8 cellular contexts compared by ENCODE assay signal in the genomic region with DNA sequence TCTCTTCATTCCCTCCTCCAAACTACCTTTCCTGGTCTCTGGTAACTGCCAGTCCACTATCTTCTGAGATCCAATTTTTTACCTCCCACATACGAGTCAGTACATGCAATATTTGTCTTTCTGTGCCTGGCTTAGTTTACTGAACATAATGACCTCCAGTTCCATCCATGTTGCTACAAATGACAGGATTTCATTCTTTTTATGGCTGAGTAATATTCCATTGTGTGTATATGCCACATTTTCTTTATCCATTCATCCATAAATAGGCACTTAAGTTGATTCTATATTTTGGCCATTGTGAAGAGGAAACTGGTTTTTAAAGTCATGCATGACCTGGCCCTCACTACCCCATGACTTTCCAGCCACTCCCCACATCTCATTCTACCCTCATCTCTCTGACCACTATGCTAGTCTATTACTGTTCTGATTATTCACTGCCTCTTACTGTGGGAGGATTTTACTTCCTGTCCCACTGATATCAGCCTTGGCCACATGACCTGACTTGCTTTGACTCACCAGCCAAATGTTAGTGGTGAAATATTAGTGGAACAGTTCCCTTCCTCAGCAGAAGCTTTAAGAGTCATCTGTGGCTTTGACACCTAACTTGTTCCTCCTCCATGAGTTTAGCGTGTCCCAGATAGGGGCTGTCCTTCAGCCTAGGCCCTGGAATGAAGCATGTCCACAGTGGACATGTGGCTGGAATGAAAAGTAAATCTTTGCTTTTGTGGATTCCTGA. TPM values are rescaled to one million over a fixed set of nuclear protein-coding genes. Genes with fewer than 3 reads are reported as not detected.
DNase-seq lines count a peak whose midpoint lies in the region; ATAC-seq and TF ChIP-seq lines count a peak whose summit lies in the region.

No MANE protein-coding gene starts in this region.

- BruUV-seq in MCF 10A (replicated peaks; lab: Mats Ljungman, UMichigan): no TSS peak
- BruUV-seq in PC-3 (replicated peaks; lab: Mats Ljungman, UMichigan): no TSS peak

- no peaks in the 10 kb centered on the region for H3K9me2 ChIP-seq in PC-3 (replicated peaks; ENCODE audit: low read length)

- no peak overlapping the region for H3K27ac Mint-ChIP-seq in MCF 10A (ENCODE audit: low read depth, unreplicated experiment)

- CTCF ChIA-PET in MCF 10A (lab: Yijun Ruan, JAX) (interaction anchor here (0.6 to 0.7 kb wide), 4 partner anchors 35 to 693 kb away, joined by 3 to 4 read pairs (median 4); no protein-coding TSS in a partner anchor), PC-3 (lab: Charles Lee) (no interaction called here)

- H3K4me3 ChIP-seq in breast epithelium: no peak overlapping the region
- H3K4me3 ChIP-seq in PC-3 (ENCODE audit: low read length): no peak overlapping the region
- H3K4me3 ChIP-seq in fibroblast of pulmonary artery (replicated peaks; ENCODE audit: low read depth, low read length): no peak overlapping the region

- no peaks in the 10 kb centered on the region for H3F3A ChIP-seq in PC-3 (ENCODE audit: low read length, unreplicated experiment)

- no peak overlapping the region for H3K4me3 Mint-ChIP-seq in MCF 10A (ENCODE audit: unreplicated experiment)

- no peaks in the 10 kb centered on the region for H3K79me2 ChIP-seq in PC-3 (ENCODE audit: low read length)

- H3K4me1 ChIP-seq in breast epithelium: no peaks in the 10 kb centered on the region
- H3K4me1 ChIP-seq in PC-3 (ENCODE audit: insufficient read depth, low read length): no peaks in the 10 kb centered on the region; the same call in 1 of the 2 replicates

- POLR2A ChIA-PET in MCF 10A (lab: Yijun Ruan, JAX): no interaction called here
- POLR2A ChIA-PET in PC-3 (lab: Charles Lee; ENCODE audit: unreplicated experiment): no interaction called here

- H3K4me1 Mint-ChIP-seq in MCF 10A (ENCODE audit: insufficient read depth, unreplicated experiment): peaks cover 10% of the 10 kb centered on the region

- H3K9me3 Mint-ChIP-seq in MCF 10A (ENCODE audit: unreplicated experiment): peaks cover 4% of the 10 kb centered on the region

- no peaks in the 10 kb centered on the region for H3K9me3 ChIP-seq in breast epithelium
- no peaks in the 10 kb centered on the region for H3K9me3 ChIP-seq in PC-3 (ENCODE audit: low read length)

- DNase-seq in MCF 10A (ENCODE audit: unreplicated experiment): peak; percentile 49
- DNase-seq in breast epithelium (ENCODE audit: low spot score in 2 of 2): no peak
- peak; percentile 46 for DNase-seq in PC-3
- peak; percentile 82 for DNase-seq in fibroblast of pulmonary artery (ENCODE audit: low read depth)
- DNase-seq in NCI-H1092 treated with DMSO at 0.1 percent for 48 hours (lab: John Stamatoyannopoulos, UW): no peak
- no peak for DNase-seq in Ammon's horn (ENCODE audit: low spot score)
- no peak for DNase-seq in NCI-H69 (lab: John Stamatoyannopoulos, UW)

- H3K36me3 Mint-ChIP-seq in MCF 10A (ENCODE audit: insufficient read depth, unreplicated experiment): peaks cover 20% of the 10 kb centered on the region

- no peaks in the 10 kb centered on the region for H4K20me1 ChIP-seq in PC-3 (ENCODE audit: low read length)

- peak; percentile 86 for ATAC-seq in HG02759 (IDR thresholded peaks at IDR 0.05; ENCODE audit: unreplicated experiment)
- peak; percentile 52 for ATAC-seq in PC-3

- H3K27ac ChIP-seq in breast epithelium (no peak overlapping the region), PC-3 (ENCODE audit: low read length) (no peak overlapping the region)

- intact Hi-C loops in MCF 10A (cut with micrococcal nuclease) (no loop called here), breast epithelium (cut with DNase I; ENCODE audit: low total_unique reads) (loop anchor here (10.0 kb wide), 1 partner anchor 1948 kb away; no protein-coding TSS in a partner anchor), PC-3 (cut with micrococcal nuclease) (no loop called here)

- no peaks in the 10 kb centered on the region for H3K27me3 Mint-ChIP-seq in MCF 10A (ENCODE audit: insufficient read depth, unreplicated experiment)

- H3K9ac ChIP-seq in PC-3 (ENCODE audit: low read length): no peak overlapping the region

- H2AFZ ChIP-seq in PC-3 (ENCODE audit: low read length): no peak overlapping the region

- H3K27me3 ChIP-seq in breast epithelium (no peaks in the 10 kb centered on the region), PC-3 (ENCODE audit: low read length) (no peaks in the 10 kb centered on the region)

- H3K4me2 ChIP-seq in PC-3 (ENCODE audit: low read length): no peak overlapping the region

- H3K36me3 ChIP-seq in breast epithelium: no peaks in the 10 kb centered on the region
- H3K36me3 ChIP-seq in PC-3 (ENCODE audit: low read depth, low read length): 0 out of 2 replicates have a peak, but pooled peaks cover under 1% of the 10 kb centered on the region

- TF ChIP-seq CTCF in MCF 10A (IDR thresholded peaks at IDR 0.05; ENCODE audit: unreplicated experiment) (no peak), breast epithelium (IDR thresholded peaks at IDR 0.05) (no peak), PC-3 (conservative IDR thresholded peaks at IDR 0.05; ENCODE audit: low read depth, low read length) (no peak), fibroblast of pulmonary artery (IDR thresholded peaks at IDR 0.05; ENCODE audit: low read length, missing control alignments) (no peak)

- no peak for TF ChIP-seq POLR2A in breast epithelium (IDR thresholded peaks at IDR 0.05)

RNA-seq across cellular contexts. Expression of gene GOLGA5, which starts 52.2 kb away (rescaled TPM):
- total RNA-seq in MCF 10A (2022): 60.6 and 64.8 TPM in 2 replicates
- 10 to 100 TPM; 41.4 to 52.1 (median 49.8) TPM for total RNA-seq in breast epithelium
- total RNA-seq in PC-3 (2014; rRNA removed): 21.4 and 23.5 TPM in 2 replicates

Comparison
In these comparisons a context has a peak if more than half of its experiments do, and no peak if none do; other contexts are left out.
1. DNase-seq: peak in MCF 10A (single experiment), PC-3 (single experiment) and fibroblast of pulmonary artery (single experiment); none in breast epithelium (0 of 2), NCI-H1092 treated with DMSO at 0.1 percent for 48 hours (single experiment), Ammon's horn (single experiment) and NCI-H69 (single experiment).